In the genomic region with DNA sequence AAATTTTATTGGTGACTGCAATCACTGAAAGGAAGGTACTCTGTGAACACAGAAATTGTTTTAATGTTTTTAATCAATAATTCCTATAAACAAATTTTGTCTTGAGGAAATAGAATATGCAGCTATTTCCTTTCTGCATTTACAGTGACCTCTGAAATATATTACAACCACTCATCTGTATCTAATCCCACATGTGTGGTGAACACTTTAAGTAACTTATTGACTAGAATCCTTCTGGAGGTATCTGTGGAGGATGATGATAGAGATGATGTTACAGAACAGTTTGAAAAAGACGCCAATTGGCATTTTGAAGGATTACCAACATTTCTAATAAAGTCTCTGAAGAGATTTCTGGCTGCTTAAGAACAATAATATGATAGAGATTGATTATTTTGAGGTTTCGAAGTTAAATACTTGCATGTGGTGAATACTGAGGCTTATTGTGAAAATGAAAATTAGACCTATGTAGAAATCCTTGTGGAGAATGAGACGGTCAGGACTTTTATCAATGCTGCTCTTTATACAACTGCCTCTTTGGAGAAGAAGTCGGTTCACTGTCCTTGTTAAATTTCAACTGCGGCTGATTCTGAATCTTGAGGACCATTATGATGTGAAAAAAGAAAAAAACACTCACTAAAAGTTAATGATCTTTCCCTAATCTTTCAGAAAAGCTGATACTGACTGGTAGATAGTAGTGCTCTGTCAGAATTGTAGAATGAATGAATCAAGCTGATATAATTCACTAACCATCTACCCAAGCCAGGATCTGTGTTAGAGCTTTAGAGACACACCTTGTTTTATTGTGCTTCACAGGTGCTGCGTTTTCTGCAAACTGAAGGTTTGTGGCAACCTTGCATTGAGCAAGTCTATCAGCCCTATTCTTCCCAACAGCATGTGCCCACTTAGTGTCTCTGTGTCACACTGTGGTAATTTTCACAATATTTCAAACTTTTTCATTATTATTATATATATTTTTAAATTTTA, we compare ENCODE assay signal across 12 cellular contexts.
DNase-seq lines count a peak whose midpoint lies in the region; ATAC-seq and TF ChIP-seq lines count a peak whose summit lies in the region.
"Had no signal": no experiment of that assay in that cellular context is flagged by ENCODE, and none has a peak within 500 bp of the region (broad histone marks: within the 10 kb centered on the region; RNA-seq: fewer than 3 reads in every experiment).

No MANE protein-coding gene starts in this region.

- no peaks in the 10 kb centered on the region for H3K79me2 ChIP-seq in mesendoderm (ENCODE audit: control insufficient read depth, insufficient read depth, low read length)

- H3K36me3 ChIP-seq in mesendoderm (ENCODE audit: control insufficient read depth, insufficient read depth, low read length) (no peaks in the 10 kb centered on the region), upper lobe of left lung (no peaks in the 10 kb centered on the region)
- H3K36me3 ChIP-seq: ascending aorta, tibial nerve had no signal

- TF ChIP-seq EP300 in upper lobe of left lung (IDR thresholded peaks at IDR 0.05): no peak

- no peak overlapping the region for H2AK5ac ChIP-seq in mesendoderm (ENCODE audit: low read length)

- TF ChIP-seq CTCF in upper lobe of left lung (IDR thresholded peaks at IDR 0.05): no peak

- intact Hi-C loops in activated T-helper 1 cell treated with anti-CD3 and anti-CD28 coated beads, Interleukin-12 subunit alpha, Interleukin-12 subunit beta, Interleukin-2, Interleukin-4 antibody, amounts not matched to agents 30 ng/mL and 10 ng/mL and 1 ng/mL, durations not matched to agents 14 hours and 24 hours and 36 hours (cut with micrococcal nuclease): loop anchor here (2.0 to 5.0 kb wide), 3 partner anchors 39 to 204 kb away; a partner anchor contains a TSS

- H3K27me3 ChIP-seq in mesendoderm (ENCODE audit: insufficient read depth, low read length, poor library complexity): no peaks in the 10 kb centered on the region
- no peaks in the 10 kb centered on the region for H3K27me3 ChIP-seq in upper lobe of left lung
- H3K27me3 ChIP-seq: ascending aorta, tibial nerve had no signal

- H3K18ac ChIP-seq in mesendoderm (ENCODE audit: low read length): no peak overlapping the region

- H3K4ac ChIP-seq in mesendoderm (ENCODE audit: low read depth, low read length): no peak overlapping the region

- H3K4me2 ChIP-seq in mesendoderm (ENCODE audit: low read length): no peak overlapping the region

- CTCF ChIA-PET in activated CD8-positive, alpha-beta memory T cell treated with anti-CD3 and anti-CD28 coated beads, Interleukin-2, amount 10 ng/mL, durations not matched to agents 7 days and 5 days (lab: Charles Lee): interaction anchor here (1.0 to 2.6 kb wide), 4 partner anchors 8 to 60 kb away, joined by 4 to 10 read pairs (median 7); no protein-coding TSS in a partner anchor

- no peaks in the 10 kb centered on the region for H3K79me1 ChIP-seq in mesendoderm (ENCODE audit: low read length)

- no peak overlapping the region for H3K23ac ChIP-seq in mesendoderm (ENCODE audit: low read length)

- WGBS in mesendoderm (ENCODE audit: extremely low coverage, insufficient coverage, low lambda C conversion rate): 100% methylated on average over 1 of the region's 6 CpGs
- WGBS in upper lobe of left lung, 2 donors: 87 to 90% methylated on average over 6 of the region's 6 CpGs

- H4K8ac ChIP-seq in mesendoderm (ENCODE audit: low read depth, low read length): no peak overlapping the region

- H2BK5ac ChIP-seq in mesendoderm (ENCODE audit: low read length): no peak overlapping the region

- no peaks in the 10 kb centered on the region for H3K9me3 ChIP-seq in upper lobe of left lung
- H3K9me3 ChIP-seq: ascending aorta, tibial nerve had no signal

- DNase-seq in activated CD8-positive, alpha-beta memory T cell treated with anti-CD3 and anti-CD28 coated beads, Interleukin-2, amount 10 ng/mL, durations not matched to agents 7 days and 5 days: no peak
- no peak for DNase-seq in activated CD8-positive, alpha-beta memory T cell treated with anti-CD3 and anti-CD28 coated beads for 24 hours
- no peak for DNase-seq in activated T-helper 1 cell treated with anti-CD3 and anti-CD28 coated beads, Interleukin-12 subunit alpha, Interleukin-12 subunit beta, Interleukin-2, Interleukin-4 antibody, amounts not matched to agents 30 ng/mL and 10 ng/mL and 1 ng/mL, durations not matched to agents 14 hours and 24 hours and 36 hours (ENCODE audit: low spot score)
- DNase-seq in mesendoderm: no peak
- no peak for DNase-seq in upper lobe of left lung
- DNase-seq in NCI-H2081 (lab: John Stamatoyannopoulos, UW): no peak
- DNase-seq: activated CD4-positive, CD25-positive, alpha-beta regulatory T cell treated with anti-CD3 and anti-CD28 coated beads, Interleukin-2, amount 50 U/mL, for 72 hours; DMS153 had no signal

- no peak overlapping the region for H3K56ac ChIP-seq in mesendoderm (ENCODE audit: low read length)

- H3K4me3 ChIP-seq in mesendoderm (ENCODE audit: low read length) (no peak overlapping the region), upper lobe of left lung (no peak overlapping the region)
- H3K4me3 ChIP-seq: ascending aorta, tibial nerve had no signal

- H3K4me1 ChIP-seq in mesendoderm (ENCODE audit: control insufficient read depth, low read depth, low read length): peaks cover 2% of the 10 kb centered on the region
- H3K4me1 ChIP-seq in upper lobe of left lung: peaks cover 21 to 31% (median 25%) of the 10 kb centered on the region in 4 donors
- H3K4me1 ChIP-seq: ascending aorta had no signal

- H3K4me1 Mint-ChIP-seq in activated CD8-positive, alpha-beta memory T cell treated with anti-CD3 and anti-CD28 coated beads, Interleukin-2, amount 10 ng/mL, durations not matched to agents 7 days and 5 days: peaks cover 70% of the 10 kb centered on the region
- H3K4me1 Mint-ChIP-seq in activated T-helper 1 cell treated with anti-CD3 and anti-CD28 coated beads, Interleukin-12 subunit alpha, Interleukin-12 subunit beta, Interleukin-2, Interleukin-4 antibody, amounts not matched to agents 30 ng/mL and 10 ng/mL and 1 ng/mL, durations not matched to agents 14 hours and 24 hours and 36 hours (ENCODE audit: low read depth): peaks cover 55% of the 10 kb centered on the region

- peak overlapping the region; percentile 86 for H3K27ac Mint-ChIP-seq in activated CD8-positive, alpha-beta memory T cell treated with anti-CD3 and anti-CD28 coated beads, Interleukin-2, amount 10 ng/mL, durations not matched to agents 7 days and 5 days
- H3K27ac Mint-ChIP-seq in activated T-helper 1 cell treated with anti-CD3 and anti-CD28 coated beads, Interleukin-12 subunit alpha, Interleukin-12 subunit beta, Interleukin-2, Interleukin-4 antibody, amounts not matched to agents 30 ng/mL and 10 ng/mL and 1 ng/mL, durations not matched to agents 14 hours and 24 hours and 36 hours: no peak overlapping the region

- H3K36me3 Mint-ChIP-seq in activated CD8-positive, alpha-beta memory T cell treated with anti-CD3 and anti-CD28 coated beads, Interleukin-2, amount 10 ng/mL, durations not matched to agents 7 days and 5 days: peaks cover 22% of the 10 kb centered on the region
- H3K36me3 Mint-ChIP-seq in activated T-helper 1 cell treated with anti-CD3 and anti-CD28 coated beads, Interleukin-12 subunit alpha, Interleukin-12 subunit beta, Interleukin-2, Interleukin-4 antibody, amounts not matched to agents 30 ng/mL and 10 ng/mL and 1 ng/mL, durations not matched to agents 14 hours and 24 hours and 36 hours (ENCODE audit: low read depth): peaks cover 6% of the 10 kb centered on the region

- H3K9ac ChIP-seq in mesendoderm (ENCODE audit: low read length): no peak overlapping the region

- no peak for TF ChIP-seq POLR2A in upper lobe of left lung (IDR thresholded peaks at IDR 0.05)

- peak overlapping the region; percentile 54 for H4K5ac ChIP-seq in mesendoderm (ENCODE audit: low read length)

- ATAC-seq in activated CD8-positive, alpha-beta memory T cell treated with anti-CD3 and anti-CD28 coated beads, Interleukin-2, amount 10 ng/mL, durations not matched to agents 7 days and 5 days: no peak
- ATAC-seq in upper lobe of left lung (ENCODE audit: low FRiP score in 2 of 2): no peak
- no peak for ATAC-seq in GM19328 (IDR thresholded peaks at IDR 0.05; ENCODE audit: unreplicated experiment)
- ATAC-seq in GM18858 (IDR thresholded peaks at IDR 0.05; ENCODE audit: unreplicated experiment): no peak

- H2BK15ac ChIP-seq in mesendoderm (replicated peaks; ENCODE audit: low read depth): no peak overlapping the region

- no peak overlapping the region for H3K27ac ChIP-seq in mesendoderm (ENCODE audit: low read depth, low read length)
- H3K27ac ChIP-seq in upper lobe of left lung: peak overlapping the region in 3 of 4 donors; percentile 56 to 75 (median 70)

- peaks cover 7% of the 10 kb centered on the region for H3K9me3 Mint-ChIP-seq in activated CD8-positive, alpha-beta memory T cell treated with anti-CD3 and anti-CD28 coated beads, Interleukin-2, amount 10 ng/mL, durations not matched to agents 7 days and 5 days (ENCODE audit: low read depth)
- H3K9me3 Mint-ChIP-seq in activated T-helper 1 cell treated with anti-CD3 and anti-CD28 coated beads, Interleukin-12 subunit alpha, Interleukin-12 subunit beta, Interleukin-2, Interleukin-4 antibody, amounts not matched to agents 30 ng/mL and 10 ng/mL and 1 ng/mL, durations not matched to agents 14 hours and 24 hours and 36 hours: no peaks in the 10 kb centered on the region

- H2BK120ac ChIP-seq in mesendoderm (ENCODE audit: low read depth, low read length): peak overlapping the region; percentile 45

- no peaks in the 10 kb centered on the region for H3K27me3 Mint-ChIP-seq in activated CD8-positive, alpha-beta memory T cell treated with anti-CD3 and anti-CD28 coated beads, Interleukin-2, amount 10 ng/mL, durations not matched to agents 7 days and 5 days
- no peaks in the 10 kb centered on the region for H3K27me3 Mint-ChIP-seq in activated T-helper 1 cell treated with anti-CD3 and anti-CD28 coated beads, Interleukin-12 subunit alpha, Interleukin-12 subunit beta, Interleukin-2, Interleukin-4 antibody, amounts not matched to agents 30 ng/mL and 10 ng/mL and 1 ng/mL, durations not matched to agents 14 hours and 24 hours and 36 hours (ENCODE audit: insufficient read depth)

- H3K4me3 Mint-ChIP-seq in activated CD8-positive, alpha-beta memory T cell treated with anti-CD3 and anti-CD28 coated beads, Interleukin-2, amount 10 ng/mL, durations not matched to agents 7 days and 5 days: no peak overlapping the region
- H3K4me3 Mint-ChIP-seq in activated T-helper 1 cell treated with anti-CD3 and anti-CD28 coated beads, Interleukin-12 subunit alpha, Interleukin-12 subunit beta, Interleukin-2, Interleukin-4 antibody, amounts not matched to agents 30 ng/mL and 10 ng/mL and 1 ng/mL, durations not matched to agents 14 hours and 24 hours and 36 hours: peak overlapping the region; percentile 15
